9 cellular contexts compared by ENCODE assay signal in genomic region chr1:117612517-117613248, GRCh38. TPM values are rescaled to one million over a fixed set of nuclear protein-coding genes. Genes with fewer than 3 reads are reported as not detected.
A peak's percentile ranks its signal among the peaks of the same experiment; 100 is the strongest.
DNase-seq lines count a peak whose midpoint lies in the region; ATAC-seq and TF ChIP-seq lines count a peak whose summit lies in the region.
"Had no signal": no experiment of that assay in that cellular context is flagged by ENCODE, and none has a peak within 500 bp of the region (broad histone marks: within the 10 kb centered on the region; RNA-seq: fewer than 3 reads in every experiment).

No MANE protein-coding gene starts in this region.

- H3K4me2 ChIP-seq in Loucy (ENCODE audit: low read depth, low read length, poor library complexity, severe bottlenecking), result peak overlapping the region; percentile 96

- H3K4me1 Mint-ChIP-seq in memory B cell, result peaks cover 84% of the 10 kb centered on the region
- H3K4me1 Mint-ChIP-seq in activated CD4-positive, alpha-beta T cell treated with anti-CD3 and anti-CD28 coated beads, Interleukin-2, amount 10 ng/mL, durations not matched to agents 7 days and 5 days, result peaks cover 81% of the 10 kb centered on the region

- POLR2A ChIA-PET in activated CD4-positive, alpha-beta T cell treated with anti-CD3 and anti-CD28 coated beads, Interleukin-2, amount 10 ng/mL, durations not matched to agents 7 days and 5 days (lab: Charles Lee), result no interaction called here

- in situ Hi-C loops in astrocyte of the spinal cord (cut with HindIII; ENCODE audit: low sequenced_read_pairs), result no loop called here

- H3F3A ChIP-seq in Loucy (ENCODE audit: low read depth), result no peaks in the 10 kb centered on the region

- H3K4me3 ChIP-seq in AG09309 (ENCODE audit: control insufficient read depth, low read depth, low read length), result no peak overlapping the region
- H3K4me3 ChIP-seq in Loucy (ENCODE audit: low read length, poor library complexity, severe bottlenecking), result peak overlapping the region; percentile 97
- H3K4me3 ChIP-seq in astrocyte of the spinal cord (ENCODE audit: low read depth, low read length), result no peak overlapping the region

- H3K9ac ChIP-seq in Loucy (ENCODE audit: low read depth, low read length, poor library complexity, severe bottlenecking), result peak overlapping the region; percentile 70

- H3K36me3 Mint-ChIP-seq in memory B cell, result peaks cover 38% of the 10 kb centered on the region
- H3K36me3 Mint-ChIP-seq in activated CD4-positive, alpha-beta T cell treated with anti-CD3 and anti-CD28 coated beads, Interleukin-2, amount 10 ng/mL, durations not matched to agents 7 days and 5 days (ENCODE audit: low read depth), result peaks cover 40% of the 10 kb centered on the region

- no peaks in the 10 kb centered on the region for H3K9me3 Mint-ChIP-seq in memory B cell
- no peaks in the 10 kb centered on the region for H3K9me3 Mint-ChIP-seq in activated CD4-positive, alpha-beta T cell treated with anti-CD3 and anti-CD28 coated beads, Interleukin-2, amount 10 ng/mL, durations not matched to agents 7 days and 5 days

- no peaks in the 10 kb centered on the region for H3K36me3 ChIP-seq in Loucy (ENCODE audit: insufficient read depth, low read length)

- H3K27me3 Mint-ChIP-seq in memory B cell, result no peaks in the 10 kb centered on the region
- no peaks in the 10 kb centered on the region for H3K27me3 Mint-ChIP-seq in activated CD4-positive, alpha-beta T cell treated with anti-CD3 and anti-CD28 coated beads, Interleukin-2, amount 10 ng/mL, durations not matched to agents 7 days and 5 days

- H3K79me2 ChIP-seq in Loucy (ENCODE audit: insufficient read depth, low read length), result peaks cover 100% of the 10 kb centered on the region

- peaks cover 67% of the 10 kb centered on the region for H4K20me1 ChIP-seq in Loucy (ENCODE audit: insufficient read depth, low read length, poor library complexity, severe bottlenecking)

- peak overlapping the region; percentile 50 for H3K4me3 Mint-ChIP-seq in memory B cell
- no peak overlapping the region for H3K4me3 Mint-ChIP-seq in activated CD4-positive, alpha-beta T cell treated with anti-CD3 and anti-CD28 coated beads, Interleukin-2, amount 10 ng/mL, durations not matched to agents 7 days and 5 days

- H3K9me3 ChIP-seq in Loucy (ENCODE audit: insufficient read depth, low read depth, low read length), result no peaks in the 10 kb centered on the region

- H3K9me2 ChIP-seq in Loucy (replicated peaks; ENCODE audit: low read depth, low read length), result no peaks in the 10 kb centered on the region

- no peaks in the 10 kb centered on the region for H3K27me3 ChIP-seq in Loucy (ENCODE audit: insufficient read depth, low read length, poor library complexity, severe bottlenecking)

- peak; percentile 23 for ATAC-seq in memory B cell (ENCODE audit: low read depth)
- ATAC-seq in GM18520 (IDR thresholded peaks at IDR 0.05; ENCODE audit: unreplicated experiment), result no peak
- no peak for ATAC-seq in GM21786 (IDR thresholded peaks at IDR 0.05; ENCODE audit: unreplicated experiment)

- no peak overlapping the region for H2AFZ ChIP-seq in Loucy (ENCODE audit: low read length)

- H3K27ac Mint-ChIP-seq in memory B cell, result peak overlapping the region; percentile 64
- no peak overlapping the region for H3K27ac Mint-ChIP-seq in activated CD4-positive, alpha-beta T cell treated with anti-CD3 and anti-CD28 coated beads, Interleukin-2, amount 10 ng/mL, durations not matched to agents 7 days and 5 days

- CTCF ChIA-PET in activated CD4-positive, alpha-beta T cell treated with anti-CD3 and anti-CD28 coated beads, Interleukin-2, amount 10 ng/mL, durations not matched to agents 7 days and 5 days (lab: Charles Lee), result interaction anchor here (0.8 to 1.9 kb wide), 11 partner anchors 9 to 78 kb away, joined by 3 to 7 read pairs (median 3); no protein-coding TSS in a partner anchor

- no peak for TF ChIP-seq CTCF in AG09309 (IDR thresholded peaks at IDR 0.05; ENCODE audit: control insufficient read depth, insufficient read depth, low read depth, low read length, missing control alignments)
- no peak for TF ChIP-seq CTCF in Loucy (conservative IDR thresholded peaks at IDR 0.05; ENCODE audit: low read length)
- TF ChIP-seq CTCF in astrocyte of the spinal cord (IDR thresholded peaks at IDR 0.05; ENCODE audit: low read depth, low read length), result no peak

- DNase-seq in AG09309 (ENCODE audit: low read depth) (peak; percentile 78), astrocyte of the spinal cord (ENCODE audit: low read depth, low spot score) (peak; percentile 67), memory B cell (ENCODE audit: low spot score in 2 of 2) (no peak), NCI-H748 treated with DMSO at 0.1 percent for 48 hours (lab: John Stamatoyannopoulos, UW) (no peak)
- DNase-seq in activated CD4-positive, alpha-beta T cell treated with anti-CD3 and anti-CD28 coated beads, Interleukin-2, amount 10 ng/mL, durations not matched to agents 7 days and 5 days, result no peak
- DNase-seq: activated CD8-positive, alpha-beta memory T cell treated with anti-CD3 and anti-CD28 coated beads, Interleukin-2, amount 50 U/mL, for 4 hours had no signal

- peaks cover 97% of the 10 kb centered on the region for H3K4me1 ChIP-seq in Loucy (ENCODE audit: insufficient read depth, low read length, poor library complexity, severe bottlenecking)

RNA-seq across cellular contexts. Expression of gene TENT5C, which starts 6.8 kb away (rescaled TPM):
- 10 to 100 TPM; 13.3 to 13.7 TPM for total RNA-seq in activated CD4-positive, alpha-beta T cell treated with anti-CD3 and anti-CD28 coated beads, Interleukin-2, amount 10 ng/mL, durations not matched to agents 7 days and 5 days

Comparison
In these comparisons a context has a peak if more than half of its experiments do, and no peak if none do; other contexts are left out.
1. DNase-seq: peak in AG09309 (single experiment) and astrocyte of the spinal cord (single experiment); none in memory B cell (0 of 2), NCI-H748 treated with DMSO at 0.1 percent for 48 hours (single experiment) and activated CD4-positive, alpha-beta T cell treated with anti-CD3 and anti-CD28 coated beads, Interleukin-2, amount 10 ng/mL, durations not matched to agents 7 days and 5 days (single experiment).